8 cellular contexts compared by ENCODE assay signal in genomic region chr2:43676322-43677050, GRCh38. TPM values are rescaled to one million over a fixed set of nuclear protein-coding genes. Genes with fewer than 3 reads are reported as not detected.
DNase-seq lines count a peak whose midpoint lies in the region; TF ChIP-seq lines count a peak whose summit lies in the region.

Gene C1GALT1C1L, minus strand, starts transcription at chr2:43676429. Its CDS starts 107 bp downstream, at chr2:43676322.

- H3K4me1 ChIP-seq in prostate gland (replicated peaks), result no peaks in the 10 kb centered on the region

- 2% methylated on average over 27 of the region's 27 CpGs for WGBS in prostate gland

- H3K4me3 Mint-ChIP-seq in activated T-helper 2 cell treated with anti-CD3 and anti-CD28 coated beads, Interferon-gamma antibody, Interleukin-2, Interleukin-4, amounts not matched to agents 10 μg/mL and 5 μg/mL and 100 μg/mL, durations not matched to agents 14 hours and 24 hours and 36 hours (ENCODE audit: low read depth), result peak within 1 kb of the TSS; percentile 73
- H3K4me3 Mint-ChIP-seq in endothelial cell (ENCODE audit: unreplicated experiment), result no peak within 1 kb of the TSS

- TF ChIP-seq CTCF in prostate gland (IDR thresholded peaks at IDR 0.05) (no peak), endothelial cell (IDR thresholded peaks at IDR 0.05; ENCODE audit: unreplicated experiment) (no peak)

- H3K4me3 ChIP-seq in prostate gland, result peak within 1 kb of the TSS; percentile 29 to 39

- no peak within 1 kb of the TSS for H3K27ac ChIP-seq in prostate gland

- no peaks in the 10 kb centered on the region for H3K9me3 ChIP-seq in prostate gland

- no peaks in the 10 kb centered on the region for H3K27me3 ChIP-seq in prostate gland (replicated peaks; ENCODE audit: insufficient read depth)

- peaks cover 12% of the 10 kb centered on the region for H3K4me1 Mint-ChIP-seq in activated T-helper 2 cell treated with anti-CD3 and anti-CD28 coated beads, Interferon-gamma antibody, Interleukin-2, Interleukin-4, amounts not matched to agents 10 μg/mL and 5 μg/mL and 100 μg/mL, durations not matched to agents 14 hours and 24 hours and 36 hours (ENCODE audit: low read depth)
- H3K4me1 Mint-ChIP-seq in endothelial cell (ENCODE audit: unreplicated experiment), result peaks cover 2% of the 10 kb centered on the region

- intact Hi-C loops in activated T-helper 2 cell treated with anti-CD3 and anti-CD28 coated beads, Interferon-gamma antibody, Interleukin-2, Interleukin-4, amounts not matched to agents 10 μg/mL and 5 μg/mL and 100 μg/mL, durations not matched to agents 14 hours and 24 hours and 36 hours (cut with micrococcal nuclease), result no loop called here
- intact Hi-C loops in head of caudate nucleus (cut with DNase I), result no loop called here
- intact Hi-C loops in prostate gland (cut with DNase I), result no loop called here

- peak within 1 kb of the TSS; percentile 69 for H3K27ac Mint-ChIP-seq in activated T-helper 2 cell treated with anti-CD3 and anti-CD28 coated beads, Interferon-gamma antibody, Interleukin-2, Interleukin-4, amounts not matched to agents 10 μg/mL and 5 μg/mL and 100 μg/mL, durations not matched to agents 14 hours and 24 hours and 36 hours
- no peak within 1 kb of the TSS for H3K27ac Mint-ChIP-seq in endothelial cell (ENCODE audit: unreplicated experiment)

- H3K36me3 Mint-ChIP-seq in activated T-helper 2 cell treated with anti-CD3 and anti-CD28 coated beads, Interferon-gamma antibody, Interleukin-2, Interleukin-4, amounts not matched to agents 10 μg/mL and 5 μg/mL and 100 μg/mL, durations not matched to agents 14 hours and 24 hours and 36 hours (ENCODE audit: low read depth), result peaks cover 9% of the 10 kb centered on the region
- peaks cover 2% of the 10 kb centered on the region for H3K36me3 Mint-ChIP-seq in endothelial cell (ENCODE audit: low read depth, unreplicated experiment)

- DNase-seq in GM03348 (ENCODE audit: low spot score) (peak; percentile 68), NCI-H524 (lab: John Stamatoyannopoulos, UW) (peak; percentile 57 to 69), head of caudate nucleus (peak; percentile 8 to 79 (median 59)), prostate gland (ENCODE audit: low spot score) (peak; percentile 43), Kasumi-1 (lab: John Stamatoyannopoulos, UW) (no peak), endothelial cell (ENCODE audit: low spot score) (no peak), COR-L47 (lab: John Stamatoyannopoulos, UW) (no peak)
- peak; percentile 22 for DNase-seq in activated T-helper 2 cell treated with anti-CD3 and anti-CD28 coated beads, Interferon-gamma antibody, Interleukin-2, Interleukin-4, amounts not matched to agents 10 μg/mL and 5 μg/mL and 100 μg/mL, durations not matched to agents 14 hours and 24 hours and 36 hours (ENCODE audit: low spot score)

- H3K9me3 Mint-ChIP-seq in activated T-helper 2 cell treated with anti-CD3 and anti-CD28 coated beads, Interferon-gamma antibody, Interleukin-2, Interleukin-4, amounts not matched to agents 10 μg/mL and 5 μg/mL and 100 μg/mL, durations not matched to agents 14 hours and 24 hours and 36 hours, result peaks cover 16% of the 10 kb centered on the region
- no peaks in the 10 kb centered on the region for H3K9me3 Mint-ChIP-seq in endothelial cell (ENCODE audit: unreplicated experiment)

- peaks cover 7% of the 10 kb centered on the region for H3K27me3 Mint-ChIP-seq in activated T-helper 2 cell treated with anti-CD3 and anti-CD28 coated beads, Interferon-gamma antibody, Interleukin-2, Interleukin-4, amounts not matched to agents 10 μg/mL and 5 μg/mL and 100 μg/mL, durations not matched to agents 14 hours and 24 hours and 36 hours (ENCODE audit: low read depth)
- H3K27me3 Mint-ChIP-seq in endothelial cell (ENCODE audit: unreplicated experiment), result peaks cover 2% of the 10 kb centered on the region

- TF ChIP-seq POLR2A in prostate gland (IDR thresholded peaks at IDR 0.05), result peak; percentile 19

- H3K36me3 ChIP-seq in prostate gland, result no peaks in the 10 kb centered on the region

RNA-seq across cellular contexts. Expression of gene C1GALT1C1L, which starts in this region (rescaled TPM):
- total RNA-seq in activated T-helper 2 cell treated with anti-CD3 and anti-CD28 coated beads, Interferon-gamma antibody, Interleukin-2, Interleukin-4, amounts not matched to agents 10 μg/mL and 5 μg/mL and 100 μg/mL, durations not matched to agents 14 hours and 24 hours and 36 hours, result 0.74 and 1.1 TPM in 2 replicates
- total RNA-seq in prostate gland (1 to 10 TPM in 1 of 2 donors, under 1 TPM in 1; 0.91 to 2.3 TPM), endothelial cell (ENCODE audit: unreplicated experiment) (0.31 TPM)

Comparison
In these comparisons a context has a peak if more than half of its experiments do, and no peak if none do; other contexts are left out.
1. DNase-seq: peak in GM03348 (single experiment), NCI-H524 (2 of 2), activated T-helper 2 cell treated with anti-CD3 and anti-CD28 coated beads, Interferon-gamma antibody, Interleukin-2, Interleukin-4, amounts not matched to agents 10 μg/mL and 5 μg/mL and 100 μg/mL, durations not matched to agents 14 hours and 24 hours and 36 hours (single experiment), head of caudate nucleus (42 of 42) and prostate gland (single experiment); none in Kasumi-1 (0 of 2), endothelial cell (single experiment) and COR-L47 (single experiment).